1 cellular context compared by ENCODE assay signal in genomic region chr3:150607267-150608065, GRCh38.
TF ChIP-seq lines count a peak whose summit lies in the region.

No MANE protein-coding gene starts in this region.

TF ChIP-seq in GM23338, 12 proteins besides CTCF, POLR2A, EP300 and RAD21 (continued from another document):
- 0 out of 2 replicates have a peak, but pooled peaks have one; percentile 28 for TF ChIP-seq ZNF462 (CRISPR knock-in tag; IDR thresholded peaks at IDR 0.05)
